Comparison of ENCODE assay signal across 2 cellular contexts in genomic region chr1:209646558-209646957, GRCh38.
TF ChIP-seq lines count a peak whose summit lies in the region.

No MANE protein-coding gene starts in this region.

TF ChIP-seq in K562, 482 proteins besides CTCF, POLR2A, EP300 and RAD21:
- TF ChIP-seq MAFK (IDR thresholded peaks at IDR 0.05; ENCODE audit: low read length) (0 out of 2 replicates have a peak, but pooled peaks have one; percentile 4), ZNF24 (IDR thresholded peaks at IDR 0.05) (0 out of 2 replicates have a peak, but pooled peaks have one; percentile 24), MAX (CRISPR knock-in tag; IDR thresholded peaks at IDR 0.05) (peak; percentile 30; the same call in 1 of the 2 replicates), SMC3 (conservative IDR thresholded peaks at IDR 0.05; ENCODE audit: insufficient read depth, low read depth, low read length) (0 out of 2 replicates have a peak, but pooled peaks have one; percentile 19), KHSRP (IDR thresholded peaks at IDR 0.05) (no peak), ARID4B (CRISPR knock-in tag; IDR thresholded peaks at IDR 0.05) (peak; percentile 19; the same call in 1 of the 2 replicates), CUX1 (CRISPR knock-in tag; IDR thresholded peaks at IDR 0.05) (0 out of 2 replicates have a peak, but pooled peaks have one; percentile 19), SAFB (IDR thresholded peaks at IDR 0.05; ENCODE audit: borderline replicate concordance, low read depth, low read length) (no peak)
TF ChIP-seq in K562: peak in this region for 6.

TF ChIP-seq in liver, 16 proteins besides CTCF, POLR2A, EP300 and RAD21:
- TF ChIP-seq REST (IDR thresholded peaks at IDR 0.05) (no peak), HNF4A (conservative IDR thresholded peaks at IDR 0.05) (no peak), SP1 (IDR thresholded peaks at IDR 0.05) (no peak), NR2F2 (IDR thresholded peaks at IDR 0.05) (no peak), RXRA (IDR thresholded peaks at IDR 0.05) (no peak), FOXA2 (IDR thresholded peaks at IDR 0.05) (no peak), ZBTB33 (IDR thresholded peaks at IDR 0.05) (no peak), TAF1 (conservative IDR thresholded peaks at IDR 0.05) (no peak), JUND (IDR thresholded peaks at IDR 0.05) (no peak), ATF3 (IDR thresholded peaks at IDR 0.05) (no peak), FOXA1 (IDR thresholded peaks at IDR 0.05) (no peak), HNF4G (IDR thresholded peaks at IDR 0.05) (no peak), GABPA (IDR thresholded peaks at IDR 0.05 in 1 of 2, conservative IDR thresholded peaks at IDR 0.05 in 1 of 2) (no peak), EGR1 (IDR thresholded peaks at IDR 0.05; ENCODE audit: low read depth in 2 of 2) (no peak)
